Comparison of ENCODE assay signal across 8 cellular contexts in genomic region chr16:67872131-67872630, GRCh38. TPM values are rescaled to one million over a fixed set of nuclear protein-coding genes. Genes with fewer than 3 reads are reported as not detected.
DNase-seq lines count a peak whose midpoint lies in the region; ATAC-seq and TF ChIP-seq lines count a peak whose summit lies in the region.

No MANE protein-coding gene starts in this region.

- TF ChIP-seq CTCF in CD14-positive monocyte (IDR thresholded peaks at IDR 0.05), result no peak
- no peak for TF ChIP-seq CTCF in Loucy (conservative IDR thresholded peaks at IDR 0.05; ENCODE audit: low read length)
- no peak for TF ChIP-seq CTCF in neural crest cell (conservative IDR thresholded peaks at IDR 0.05)

- H3K4me1 Mint-ChIP-seq in CD14-positive monocyte, result peaks cover 38% of the 10 kb centered on the region
- H3K4me1 Mint-ChIP-seq in neural crest cell, result peaks cover 28% of the 10 kb centered on the region

- peak overlapping the region; percentile 92 for H3K9ac ChIP-seq in Loucy (ENCODE audit: low read depth, low read length, poor library complexity, severe bottlenecking)

- H3K27me3 ChIP-seq in Loucy (ENCODE audit: insufficient read depth, low read length, poor library complexity, severe bottlenecking), result no peaks in the 10 kb centered on the region

- H3K4me1 ChIP-seq in Loucy (ENCODE audit: insufficient read depth, low read length, poor library complexity, severe bottlenecking), result peaks cover 23% of the 10 kb centered on the region

- H3K9me3 ChIP-seq in Loucy (ENCODE audit: insufficient read depth, low read depth, low read length), result no peaks in the 10 kb centered on the region

- no peaks in the 10 kb centered on the region for H3F3A ChIP-seq in Loucy (ENCODE audit: low read depth)

- DNase-seq in CD14-positive monocyte (ENCODE audit: low spot score), result no peak
- no peak for DNase-seq in neural crest cell (ENCODE audit: low read depth, low spot score)
- DNase-seq in occipital lobe (lab: John Stamatoyannopoulos, UW), result no peak
- no peak for DNase-seq in SW480 (ENCODE audit: low spot score)
- no peak for DNase-seq in NCI-H2227 treated with DMSO at 0.1 percent for 48 hours (lab: John Stamatoyannopoulos, UW)

- H3K27ac ChIP-seq in cingulate gyrus (ENCODE audit: low read depth, low read length), result peak overlapping the region; percentile 70

- peaks cover 54% of the 10 kb centered on the region; the same call in 1 of the 2 replicates for H3K36me3 ChIP-seq in Loucy (ENCODE audit: insufficient read depth, low read length)

- peaks cover 35% of the 10 kb centered on the region for H4K20me1 ChIP-seq in Loucy (ENCODE audit: insufficient read depth, low read length, poor library complexity, severe bottlenecking)

- peak overlapping the region; percentile 98 for H3K4me3 ChIP-seq in Loucy (ENCODE audit: low read length, poor library complexity, severe bottlenecking)

- no peak for ATAC-seq in GM21825 (IDR thresholded peaks at IDR 0.05; ENCODE audit: unreplicated experiment)

- intact Hi-C loops in CD14-positive monocyte (cut with micrococcal nuclease), result loop anchor here (2.0 to 10.0 kb wide), 4 partner anchors 25 to 63 kb away; partner anchors contain the start of genes CENPT (in 1 of the 2), CTRL (in 1 of the 2), NUTF2 (in 1 of the 2) and PSMB10 (in 1 of the 2)

- H3K27ac Mint-ChIP-seq in CD14-positive monocyte, result peak overlapping the region; percentile 89 to 96 (median 92)
- H3K27ac Mint-ChIP-seq in neural crest cell (ENCODE audit: unreplicated experiment), result peak overlapping the region; percentile 35

- peak overlapping the region; percentile 91 for H3K4me2 ChIP-seq in Loucy (ENCODE audit: low read depth, low read length, poor library complexity, severe bottlenecking)

- H3K27me3 Mint-ChIP-seq in CD14-positive monocyte (ENCODE audit: low read depth in 3 of 3) (peaks cover 0 to 3% (median 0%) of the 10 kb centered on the region in 3 donors), neural crest cell (ENCODE audit: low read depth) (no peaks in the 10 kb centered on the region)

- peak overlapping the region; percentile 11; the same call in 1 of the 2 replicates for H2AFZ ChIP-seq in Loucy (ENCODE audit: low read length)

- H3K9me3 Mint-ChIP-seq in CD14-positive monocyte, result peaks cover 0 to 2% (median 0%) of the 10 kb centered on the region in 7 donors
- no peaks in the 10 kb centered on the region for H3K9me3 Mint-ChIP-seq in neural crest cell

- no peaks in the 10 kb centered on the region for H3K9me2 ChIP-seq in Loucy (replicated peaks; ENCODE audit: low read depth, low read length)

- H3K4me3 Mint-ChIP-seq in CD14-positive monocyte (peak overlapping the region; percentile 89 to 94), neural crest cell (peak overlapping the region; percentile 95)

- H3K36me3 Mint-ChIP-seq in CD14-positive monocyte, result peaks cover 34 to 58% of the 10 kb centered on the region in 2 donors
- H3K36me3 Mint-ChIP-seq in neural crest cell (ENCODE audit: low read depth), result peaks cover 7% of the 10 kb centered on the region

- H3K79me2 ChIP-seq in Loucy (ENCODE audit: insufficient read depth, low read length), result peaks cover 43% of the 10 kb centered on the region

RNA-seq across cellular contexts. Expression of gene EDC4, which starts 0.7 kb away (rescaled TPM):
- polyA plus RNA-seq in CD14-positive monocyte, result 10 to 100 TPM; 13.7 to 18.2 TPM
- total RNA-seq in neural crest cell (100 and 101 TPM in 2 replicates), occipital lobe (45.2 TPM)

RNA-seq across cellular contexts. Expression of gene NRN1L, which starts 12.5 kb away (rescaled TPM):
- under 1 TPM in 1 of 2 donors, not detected in 1; 0.50 TPM for polyA plus RNA-seq in CD14-positive monocyte
- total RNA-seq in neural crest cell, result 1.0 TPM in 1 of 2 replicates, not detected in the other
- not detected for total RNA-seq in occipital lobe

RNA-seq across cellular contexts. Expression of gene PSKH1, which starts 20.9 kb away (rescaled TPM):
- polyA plus RNA-seq in CD14-positive monocyte, result 10 to 100 TPM; 11.0 to 19.7 TPM
- total RNA-seq in neural crest cell (39.0 and 41.5 TPM in 2 replicates), occipital lobe (5.1 TPM)

RNA-seq across cellular contexts. Expression of gene CENPT, which starts 24.7 kb away (rescaled TPM):
- polyA plus RNA-seq in CD14-positive monocyte, result 10 to 100 TPM in 1 of 2 donors, 1 to 10 TPM in 1; 8.3 to 12.4 TPM
- total RNA-seq in neural crest cell, result 78.2 and 83.5 TPM in 2 replicates
- 19.7 TPM for total RNA-seq in occipital lobe

RNA-seq across cellular contexts. Expression of gene NUTF2, which starts 25.4 kb away (rescaled TPM):
- polyA plus RNA-seq in CD14-positive monocyte, result 100 to 1,000 TPM in 1 of 2 donors, 10 to 100 TPM in 1; 90.3 to 104 TPM
- 185 and 191 TPM in 2 replicates for total RNA-seq in neural crest cell
- total RNA-seq in occipital lobe, result 73.2 TPM
